Comparison of ENCODE assay signal across 13 cellular contexts in the genomic region with DNA sequence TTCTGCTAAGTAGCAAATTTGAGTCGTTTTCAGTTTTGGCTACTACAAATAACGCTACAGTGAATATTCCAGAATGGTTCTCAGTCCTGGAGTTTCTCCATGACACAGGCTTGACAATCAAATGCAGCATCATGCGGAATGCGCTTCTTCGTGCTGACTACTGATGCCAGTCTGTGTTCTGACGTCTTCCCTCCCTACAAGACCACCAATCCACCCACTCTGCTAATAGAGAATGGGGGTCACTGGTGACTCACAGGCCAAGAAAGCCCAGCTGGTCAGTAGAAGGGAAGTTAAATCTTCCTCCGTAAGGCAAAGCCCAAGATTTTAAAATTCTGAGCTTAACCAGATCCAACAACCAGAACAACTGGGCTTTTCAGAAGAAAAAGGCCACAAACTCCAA.
DNase-seq lines count a peak whose midpoint lies in the region; ATAC-seq and TF ChIP-seq lines count a peak whose summit lies in the region.
"Had no signal": no experiment of that assay in that cellular context is flagged by ENCODE, and none has a peak within 500 bp of the region (broad histone marks: within the 10 kb centered on the region; RNA-seq: fewer than 3 reads in every experiment).

No MANE protein-coding gene starts in this region.

- H3K4me1 Mint-ChIP-seq in CD4-positive, CD25-positive, alpha-beta regulatory T cell = peaks cover 0 to 78% (median 37%) of the 10 kb centered on the region in 4 donors

- no peaks in the 10 kb centered on the region for H3K27me3 Mint-ChIP-seq in CD4-positive, CD25-positive, alpha-beta regulatory T cell

- H3K9ac ChIP-seq in rectal smooth muscle tissue (ENCODE audit: low read length) = no peak overlapping the region

- peak overlapping the region in 1 of 4 donors; percentile 46 for H3K4me3 Mint-ChIP-seq in CD4-positive, CD25-positive, alpha-beta regulatory T cell

- intact Hi-C loops in head of caudate nucleus (cut with DNase I) = no loop called here

- H3K4me3 ChIP-seq in CD4-positive, CD25-positive, alpha-beta regulatory T cell (ENCODE audit: low read depth, low read length) = no peak overlapping the region
- no peak overlapping the region for H3K4me3 ChIP-seq in RWPE2 (ENCODE audit: severe bottlenecking)
- H3K4me3 ChIP-seq in gastroesophageal sphincter = no peak overlapping the region
- no peak overlapping the region for H3K4me3 ChIP-seq in rectal smooth muscle tissue (ENCODE audit: low read length)
- H3K4me3 ChIP-seq: pancreas had no signal

- no peak for DNase-seq in CD4-positive, CD25-positive, alpha-beta regulatory T cell
- DNase-seq in RWPE2 (ENCODE audit: low spot score) (no peak), SW480 (ENCODE audit: low spot score) (no peak), COLO829 (ENCODE audit: low spot score) (no peak), head of caudate nucleus (no peak)
- DNase-seq: activated effector memory CD4-positive, alpha-beta T cell treated with anti-CD3 and anti-CD28 coated beads, Interleukin-2, amount 50 U/mL, for 16 hours; stimulated activated CD8-positive, alpha-beta memory T cell treated with anti-CD3 and anti-CD28 coated beads, Interleukin-4, amount 100 ng/mL, for 48 hours had no signal

- TF ChIP-seq POLR2A in gastroesophageal sphincter (IDR thresholded peaks at IDR 0.05) = no peak

- peak overlapping the region; percentile 69 to 95 (median 78) for H3K27ac Mint-ChIP-seq in CD4-positive, CD25-positive, alpha-beta regulatory T cell

- no peak overlapping the region for H3K27ac ChIP-seq in CD4-positive, CD25-positive, alpha-beta regulatory T cell (ENCODE audit: insufficient read depth, low read length, poor library complexity, severe bottlenecking)
- H3K27ac ChIP-seq in RWPE2 (ENCODE audit: poor library complexity, severe bottlenecking) = peak overlapping the region; percentile 62
- peak overlapping the region in 3 of 4 donors; percentile 85 to 88 (median 86) for H3K27ac ChIP-seq in gastroesophageal sphincter
- peak overlapping the region; percentile 96 for H3K27ac ChIP-seq in rectal smooth muscle tissue (ENCODE audit: low read depth, low read length)

- H3K27me3 ChIP-seq in CD4-positive, CD25-positive, alpha-beta regulatory T cell (ENCODE audit: control insufficient read depth, insufficient read depth, low read length) = no peaks in the 10 kb centered on the region
- H3K27me3 ChIP-seq in RWPE2 (ENCODE audit: insufficient read depth, poor library complexity, severe bottlenecking) (no peaks in the 10 kb centered on the region), gastroesophageal sphincter (no peaks in the 10 kb centered on the region), rectal smooth muscle tissue (ENCODE audit: control insufficient read depth, insufficient read depth, low read length) (no peaks in the 10 kb centered on the region)
- H3K27me3 ChIP-seq: brain microvascular endothelial cell, pancreas had no signal

- no peaks in the 10 kb centered on the region for H3K9me3 ChIP-seq in CD4-positive, CD25-positive, alpha-beta regulatory T cell (ENCODE audit: control insufficient read depth in 2 of 2, low read length in 2 of 2)
- H3K9me3 ChIP-seq in RWPE2 (ENCODE audit: severe bottlenecking) (no peaks in the 10 kb centered on the region), gastroesophageal sphincter (no peaks in the 10 kb centered on the region)
- H3K9me3 ChIP-seq: pancreas had no signal

- H3K9me3 Mint-ChIP-seq in CD4-positive, CD25-positive, alpha-beta regulatory T cell = peaks cover 0 to 2% (median 0%) of the 10 kb centered on the region in 7 donors
- H3K9me3 Mint-ChIP-seq: CD14-positive monocyte had no signal

- ATAC-seq in CD4-positive, CD25-positive, alpha-beta regulatory T cell (ENCODE audit: low read depth in 2 of 2) = no peak
- no peak for ATAC-seq in RWPE2 (ENCODE audit: low read depth)
- no peak for ATAC-seq in gastroesophageal sphincter
- no peak for ATAC-seq in GM21528 (IDR thresholded peaks at IDR 0.05; ENCODE audit: low FRiP score, unreplicated experiment)

- peaks cover 15% of the 10 kb centered on the region for H3K4me1 ChIP-seq in CD4-positive, CD25-positive, alpha-beta regulatory T cell (ENCODE audit: control insufficient read depth, insufficient read depth, low read length, poor library complexity, severe bottlenecking)
- H3K4me1 ChIP-seq in RWPE2 (ENCODE audit: insufficient read depth, poor library complexity, severe bottlenecking) (peaks cover 34% of the 10 kb centered on the region), gastroesophageal sphincter (peaks cover 8 to 89% (median 45%) of the 10 kb centered on the region in 3 donors), rectal smooth muscle tissue (ENCODE audit: control insufficient read depth, insufficient read depth, low read length) (peaks cover 42% of the 10 kb centered on the region)

- H3K36me3 ChIP-seq in CD4-positive, CD25-positive, alpha-beta regulatory T cell (ENCODE audit: control insufficient read depth, insufficient read depth, low read length) = no peaks in the 10 kb centered on the region
- H3K36me3 ChIP-seq in RWPE2 (ENCODE audit: low read depth) (no peaks in the 10 kb centered on the region), gastroesophageal sphincter (no peaks in the 10 kb centered on the region), rectal smooth muscle tissue (ENCODE audit: control insufficient read depth, insufficient read depth, low read length) (no peaks in the 10 kb centered on the region)
- H3K36me3 ChIP-seq: brain microvascular endothelial cell, pancreas had no signal

- TF ChIP-seq EP300 in gastroesophageal sphincter (IDR thresholded peaks at IDR 0.05) = no peak

- TF ChIP-seq CTCF in RWPE2 (IDR thresholded peaks at IDR 0.05; ENCODE audit: poor library complexity, severe bottlenecking) (no peak), gastroesophageal sphincter (IDR thresholded peaks at IDR 0.05) (no peak)

- 58 to 73% methylated on average over 6 of the region's 7 CpGs for WGBS in gastroesophageal sphincter (ENCODE audit: low coverage in 1 of 2), 2 donors

- peaks cover 4% of the 10 kb centered on the region for H3K36me3 Mint-ChIP-seq in CD4-positive, CD25-positive, alpha-beta regulatory T cell
